ENCODE assay signal across 9 cellular contexts in the genomic region with DNA sequence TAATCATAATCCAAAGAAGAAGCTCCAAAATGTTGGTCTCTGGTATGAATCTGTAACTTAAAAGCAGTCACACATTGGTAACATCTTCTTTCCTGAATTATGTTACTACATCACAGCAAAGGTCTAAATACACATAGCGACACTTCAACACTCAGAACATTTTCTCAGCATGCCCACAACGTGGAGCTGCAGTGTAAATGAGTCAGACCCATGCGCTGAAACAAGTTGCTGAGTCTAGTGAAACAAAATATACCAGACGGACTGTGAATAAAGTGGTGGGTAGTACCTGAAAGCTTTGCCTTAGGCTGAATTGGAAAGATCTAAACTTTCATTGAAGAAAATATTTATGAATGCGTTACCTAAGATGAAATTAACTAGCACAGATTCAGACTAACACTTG. TPM values are rescaled to one million over a fixed set of nuclear protein-coding genes. Genes with fewer than 3 reads are reported as not detected.
A peak's percentile ranks its signal among the peaks of the same experiment; 100 is the strongest.
DNase-seq lines count a peak whose midpoint lies in the region; ATAC-seq and TF ChIP-seq lines count a peak whose summit lies in the region.
"Had no signal": no experiment of that assay in that cellular context is flagged by ENCODE, and none has a peak within 500 bp of the region (broad histone marks: within the 10 kb centered on the region; RNA-seq: fewer than 3 reads in every experiment).

No MANE protein-coding gene starts in this region.

- H2AFZ ChIP-seq in MM.1S (ENCODE audit: low read length), result no peak overlapping the region

- no peak overlapping the region for H3K27ac Mint-ChIP-seq in type B pancreatic cell

- no peaks in the 10 kb centered on the region for H3F3A ChIP-seq in MM.1S (ENCODE audit: insufficient read depth, low read length)

- no peak overlapping the region for H3K4me2 ChIP-seq in MM.1S (ENCODE audit: low read depth, low read length)

- peak in 1 of 2 donors; percentile 31 for TF ChIP-seq CTCF in right atrium auricular region (IDR thresholded peaks at IDR 0.05)
- peak; percentile 45 for TF ChIP-seq CTCF in type B pancreatic cell (conservative IDR thresholded peaks at IDR 0.05)
- TF ChIP-seq CTCF in MM.1S (IDR thresholded peaks at IDR 0.05; ENCODE audit: low read length), result no peak

- H3K4me3 Mint-ChIP-seq in type B pancreatic cell, result no peak overlapping the region

- H3K36me3 ChIP-seq in right atrium auricular region, result no peaks in the 10 kb centered on the region
- H3K36me3 ChIP-seq in MM.1S (replicated peaks; ENCODE audit: insufficient read depth, low read length), result no peaks in the 10 kb centered on the region

- H3K4me3 ChIP-seq in right atrium auricular region, result no peak overlapping the region
- H3K4me3 ChIP-seq in MM.1S (ENCODE audit: low read length), result no peak overlapping the region

- no peaks in the 10 kb centered on the region for H3K9me2 ChIP-seq in MM.1S (replicated peaks; ENCODE audit: insufficient read depth, low read length)

- H3K27me3 Mint-ChIP-seq in type B pancreatic cell, result peaks cover 44% of the 10 kb centered on the region

- no peaks in the 10 kb centered on the region for H3K9me3 Mint-ChIP-seq in type B pancreatic cell

- H3K27ac ChIP-seq in right atrium auricular region, result no peak overlapping the region
- H3K27ac ChIP-seq in MM.1S (ENCODE audit: low read length), result no peak overlapping the region

- H3K4me1 ChIP-seq in right atrium auricular region (no peaks in the 10 kb centered on the region), MM.1S (ENCODE audit: low read length) (no peaks in the 10 kb centered on the region)

- no peaks in the 10 kb centered on the region for H3K79me2 ChIP-seq in MM.1S (ENCODE audit: low read length)

- DNase-seq in Right ventricle myocardium inferior (ENCODE audit: missing footprints) (no peak), right atrium auricular region (ENCODE audit: low spot score) (no peak), SW480 (ENCODE audit: low spot score) (peak; percentile 14), left ventricle myocardium superior (peak; percentile 22), type B pancreatic cell (ENCODE audit: extremely low spot score, unreplicated experiment) (no peak), retina (no peak), MM.1S (no peak)
- DNase-seq: DND-41 had no signal

- H4K20me1 ChIP-seq in MM.1S (ENCODE audit: insufficient read depth, low read length), result no peaks in the 10 kb centered on the region

- intact Hi-C loops in Right ventricle myocardium inferior (cut with DNase I), result no loop called here
- intact Hi-C loops in left ventricle myocardium superior (cut with micrococcal nuclease), result no loop called here

- H3K9ac ChIP-seq in MM.1S (ENCODE audit: low read length), result no peak overlapping the region

- peak; percentile 81 for ATAC-seq in Right ventricle myocardium inferior
- ATAC-seq in left ventricle myocardium superior, result peak; percentile 81
- ATAC-seq in HG03196 (IDR thresholded peaks at IDR 0.05; ENCODE audit: unreplicated experiment), result no peak

- peaks cover 4% of the 10 kb centered on the region for H3K4me1 Mint-ChIP-seq in type B pancreatic cell (ENCODE audit: unreplicated experiment)

- H3K36me3 Mint-ChIP-seq in type B pancreatic cell, result no peaks in the 10 kb centered on the region

- H3K9me3 ChIP-seq in right atrium auricular region, result no peaks in the 10 kb centered on the region
- H3K9me3 ChIP-seq in MM.1S (replicated peaks; ENCODE audit: insufficient read depth, low read length), result no peaks in the 10 kb centered on the region

- H3K27me3 ChIP-seq in right atrium auricular region (no peaks in the 10 kb centered on the region), MM.1S (replicated peaks; ENCODE audit: insufficient read depth, low read length) (no peaks in the 10 kb centered on the region)

RNA-seq across cellular contexts. Expression of a gene that starts 33.2 kb away (rescaled TPM):
- total RNA-seq in Right ventricle myocardium inferior (7.1 TPM), right atrium auricular region (10 to 100 TPM; 10.3 to 24.6 TPM), left ventricle myocardium superior (10.3 TPM), type B pancreatic cell (ENCODE audit: low replicate concordance) (24.0 and 68.1 TPM in 2 replicates)

Comparison
In these comparisons a context has a peak if more than half of its experiments do, and no peak if none do; other contexts are left out.
1. DNase-seq: peak in SW480 (single experiment) and left ventricle myocardium superior (single experiment); none in Right ventricle myocardium inferior (single experiment), right atrium auricular region (single experiment), type B pancreatic cell (single experiment), retina (single experiment) and MM.1S (single experiment).